Comparison of ENCODE assay signal across 1 cellular context in the genomic region with DNA sequence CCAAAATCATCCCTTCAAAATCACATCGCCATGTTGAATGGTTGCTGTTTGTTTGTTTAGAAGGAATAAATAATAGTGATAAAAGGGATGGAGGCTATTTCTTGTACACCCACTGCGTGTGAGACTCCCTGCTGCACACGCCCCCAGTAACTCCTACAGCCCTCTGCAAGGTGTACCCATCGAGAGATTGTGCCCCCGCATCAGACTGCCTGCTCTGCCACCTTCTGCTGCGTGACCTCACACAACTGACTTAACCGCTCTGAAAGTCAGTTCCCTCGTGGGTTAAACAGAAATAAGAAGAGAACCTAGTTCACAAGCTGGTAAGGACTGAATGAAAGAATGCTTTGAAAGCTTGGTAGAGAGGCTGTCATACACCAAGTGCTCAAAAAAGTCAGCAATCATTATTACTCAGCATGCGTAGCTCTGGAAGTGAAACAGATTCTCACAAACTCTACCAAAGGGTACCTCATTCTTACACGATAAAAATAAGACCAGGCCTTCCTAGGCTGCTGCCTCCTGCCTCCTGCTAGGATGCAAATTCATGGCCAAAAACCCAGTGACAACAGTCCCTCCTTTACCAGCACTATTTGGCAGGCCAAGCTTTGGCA.
TF ChIP-seq lines count a peak whose summit lies in the region.

No MANE protein-coding gene starts in this region.

TF ChIP-seq in SK-N-SH treated with all-trans-retinoic acid at 6 μM for 48 hours, 23 proteins besides CTCF, POLR2A, EP300 and RAD21 (continued from another document):
- TF ChIP-seq, protein P1, sequence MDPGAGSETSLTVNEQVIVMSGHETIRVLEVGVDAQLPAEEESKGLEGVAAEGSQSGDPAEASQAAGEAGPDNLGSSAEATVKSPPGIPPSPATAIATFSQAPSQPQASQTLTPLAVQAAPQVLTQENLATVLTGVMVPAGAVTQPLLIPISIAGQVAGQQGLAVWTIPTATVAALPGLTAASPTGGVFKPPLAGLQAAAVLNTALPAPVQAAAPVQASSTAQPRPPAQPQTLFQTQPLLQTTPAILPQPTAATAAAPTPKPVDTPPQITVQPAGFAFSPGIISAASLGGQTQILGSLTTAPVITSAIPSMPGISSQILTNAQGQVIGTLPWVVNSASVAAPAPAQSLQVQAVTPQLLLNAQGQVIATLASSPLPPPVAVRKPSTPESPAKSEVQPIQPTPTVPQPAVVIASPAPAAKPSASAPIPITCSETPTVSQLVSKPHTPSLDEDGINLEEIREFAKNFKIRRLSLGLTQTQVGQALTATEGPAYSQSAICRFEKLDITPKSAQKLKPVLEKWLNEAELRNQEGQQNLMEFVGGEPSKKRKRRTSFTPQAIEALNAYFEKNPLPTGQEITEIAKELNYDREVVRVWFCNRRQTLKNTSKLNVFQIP (CRISPR knock-in tag; IDR thresholded peaks at IDR 0.05; ENCODE audit: borderline replicate concordance, low read depth) = no peak
TF ChIP-seq in SK-N-SH treated with all-trans-retinoic acid at 6 μM for 48 hours: peak in this region for 0.
